Comparison of ENCODE assay signal across 9 cellular contexts in the genomic region with DNA sequence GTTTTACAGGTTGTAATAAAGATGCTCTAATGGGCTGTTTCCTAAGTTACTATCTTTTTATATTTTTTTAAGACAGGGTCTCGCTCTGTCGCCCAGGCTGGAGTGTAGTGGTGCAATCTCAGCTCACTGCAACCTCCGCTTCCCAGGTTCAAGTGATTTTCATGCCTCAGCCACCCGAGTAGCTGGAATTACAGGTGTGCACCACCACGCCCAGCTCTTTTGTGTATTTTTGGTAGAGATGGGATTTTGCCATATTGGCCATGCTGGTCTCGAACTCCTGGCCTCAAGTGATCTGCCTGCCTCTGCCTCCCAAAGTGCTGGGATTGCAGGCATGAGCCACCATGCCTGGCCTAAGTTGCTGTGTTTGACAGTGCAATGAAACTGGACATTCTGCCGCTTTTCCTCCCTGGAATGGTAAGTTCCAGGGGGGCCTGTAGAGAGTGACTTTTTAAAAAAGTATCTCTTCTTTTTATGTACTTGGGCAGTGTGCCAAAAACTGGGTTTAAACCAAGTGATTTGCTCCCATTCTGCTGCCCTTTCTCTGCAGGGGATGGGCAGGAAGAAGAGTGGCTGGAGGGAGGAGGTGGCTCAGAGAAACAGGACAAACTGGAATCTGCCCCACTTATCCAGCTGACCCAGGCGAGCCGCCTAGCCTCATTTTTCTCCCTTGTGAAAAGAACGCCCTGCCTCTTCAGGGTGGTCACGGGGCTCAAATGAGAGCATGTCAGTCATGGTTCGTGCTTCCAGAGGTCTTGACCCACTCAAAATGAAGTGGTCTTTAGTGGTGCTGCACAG. TPM values are rescaled to one million over a fixed set of nuclear protein-coding genes. Genes with fewer than 3 reads are reported as not detected.
DNase-seq lines count a peak whose midpoint lies in the region; ATAC-seq and TF ChIP-seq lines count a peak whose summit lies in the region.
"Had no signal": no experiment of that assay in that cellular context is flagged by ENCODE, and none has a peak within 500 bp of the region (broad histone marks: within the 10 kb centered on the region; RNA-seq: fewer than 3 reads in every experiment).

No MANE protein-coding gene starts in this region.

- H3K27ac ChIP-seq in VCaP: peak overlapping the region; percentile 97
- peak overlapping the region in 3 of 4 donors; percentile 44 to 93 (median 92) for H3K27ac ChIP-seq in upper lobe of left lung

- no peaks in the 10 kb centered on the region for H3K9me3 ChIP-seq in upper lobe of left lung

- H3K36me3 ChIP-seq in upper lobe of left lung (peaks cover 0 to 24% (median 14%) of the 10 kb centered on the region in 4 donors), H7 (replicated peaks; ENCODE audit: control insufficient read depth, insufficient read depth, low read length) (peaks cover 9% of the 10 kb centered on the region)

- H3K4me3 ChIP-seq in upper lobe of left lung (peak overlapping the region in 2 of 4 donors; percentile 94), H7 (ENCODE audit: insufficient read depth, low read depth, low read length) (no peak overlapping the region)

- peaks cover 40% of the 10 kb centered on the region for H3K4me1 Mint-ChIP-seq in activated naive CD4-positive, alpha-beta T cell treated with anti-CD3 and anti-CD28 coated beads, Interleukin-2, amount 10 ng/mL, durations not matched to agents 7 days and 5 days
- peaks cover 13 to 19% of the 10 kb centered on the region in 2 donors for H3K4me1 Mint-ChIP-seq in immature natural killer cell

- ATAC-seq in upper lobe of left lung (ENCODE audit: low FRiP score in 2 of 2) (peak in 1 of 2 donors; percentile 83), GM19395 (IDR thresholded peaks at IDR 0.05; ENCODE audit: unreplicated experiment) (no peak)

- DNase-seq in activated naive CD4-positive, alpha-beta T cell treated with anti-CD3 and anti-CD28 coated beads, Interleukin-2, amount 10 ng/mL, durations not matched to agents 7 days and 5 days: no peak
- DNase-seq in activated naive CD4-positive, alpha-beta T cell treated with Interleukin-2 at 50 U/mL for 16 hours: no peak
- DNase-seq in immature natural killer cell: no peak
- peak in 1 of 2 donors; percentile 90 for DNase-seq in upper lobe of left lung
- DNase-seq in H7: no peak
- no peak for DNase-seq in GF-D8 (lab: John Stamatoyannopoulos, UW)
- DNase-seq: NCI-H1930 had no signal

- H3K9me3 Mint-ChIP-seq in activated naive CD4-positive, alpha-beta T cell treated with anti-CD3 and anti-CD28 coated beads, Interleukin-2, amount 10 ng/mL, durations not matched to agents 7 days and 5 days: no peaks in the 10 kb centered on the region
- H3K9me3 Mint-ChIP-seq in immature natural killer cell: no peaks in the 10 kb centered on the region

- H3K27ac Mint-ChIP-seq in activated naive CD4-positive, alpha-beta T cell treated with anti-CD3 and anti-CD28 coated beads, Interleukin-2, amount 10 ng/mL, durations not matched to agents 7 days and 5 days: peak overlapping the region; percentile 46
- peak overlapping the region in 1 of 6 donors; percentile 86 for H3K27ac Mint-ChIP-seq in immature natural killer cell

- H3K4me1 ChIP-seq in upper lobe of left lung: peaks cover 18 to 47% (median 35%) of the 10 kb centered on the region in 4 donors

- TF ChIP-seq EP300 in upper lobe of left lung (IDR thresholded peaks at IDR 0.05): peak in 1 of 4 donors; percentile 66

- TF ChIP-seq CTCF in VCaP (conservative IDR thresholded peaks at IDR 0.05): no peak
- TF ChIP-seq CTCF in upper lobe of left lung (IDR thresholded peaks at IDR 0.05): no peak

- no peaks in the 10 kb centered on the region for H3K27me3 ChIP-seq in upper lobe of left lung
- peaks cover 5% of the 10 kb centered on the region for H3K27me3 ChIP-seq in H7 (ENCODE audit: control insufficient read depth, insufficient read depth, low read length)

- H3K4me3 Mint-ChIP-seq in activated naive CD4-positive, alpha-beta T cell treated with anti-CD3 and anti-CD28 coated beads, Interleukin-2, amount 10 ng/mL, durations not matched to agents 7 days and 5 days: peak overlapping the region; percentile 75
- peak overlapping the region; percentile 85 to 89 (median 87) for H3K4me3 Mint-ChIP-seq in immature natural killer cell

- CTCF ChIA-PET in activated naive CD4-positive, alpha-beta T cell treated with anti-CD3 and anti-CD28 coated beads, Interleukin-2, amount 10 ng/mL, durations not matched to agents 7 days and 5 days (lab: Charles Lee): no interaction called here

- 71 to 74% methylated on average over 11 to 12 of the region's 12 CpGs for WGBS in upper lobe of left lung, 2 donors

- peaks cover 51% of the 10 kb centered on the region for H3K36me3 Mint-ChIP-seq in activated naive CD4-positive, alpha-beta T cell treated with anti-CD3 and anti-CD28 coated beads, Interleukin-2, amount 10 ng/mL, durations not matched to agents 7 days and 5 days
- H3K36me3 Mint-ChIP-seq in immature natural killer cell: peaks cover 25 to 28% (median 27%) of the 10 kb centered on the region in 3 donors

- H3K27me3 Mint-ChIP-seq in activated naive CD4-positive, alpha-beta T cell treated with anti-CD3 and anti-CD28 coated beads, Interleukin-2, amount 10 ng/mL, durations not matched to agents 7 days and 5 days: peaks cover 9% of the 10 kb centered on the region
- peaks cover 2 to 6% (median 2%) of the 10 kb centered on the region in 3 donors for H3K27me3 Mint-ChIP-seq in immature natural killer cell (ENCODE audit: low read depth in 3 of 3)

- TF ChIP-seq POLR2A in upper lobe of left lung (IDR thresholded peaks at IDR 0.05): no peak

RNA-seq across cellular contexts. Expression of a gene that starts 2.3 kb away (rescaled TPM):
- 1 to 10 TPM in 2 of 3 donors, under 1 TPM in 1; 0.09 to 6.3 (median 3.0) TPM for polyA plus RNA-seq in immature natural killer cell
- 10 to 100 TPM; 20.8 to 70.2 (median 36.8) TPM for total RNA-seq in upper lobe of left lung
- 5.7 and 8.2 TPM in 2 replicates for total RNA-seq in H7 (2014; rRNA removed; shearing (Covaris generic))

RNA-seq across cellular contexts. Expression of a gene that starts 19.9 kb away (rescaled TPM):
- under 1 TPM in 1 of 3 donors, not detected in 2; 0.37 TPM for polyA plus RNA-seq in immature natural killer cell
- total RNA-seq in upper lobe of left lung: 10 to 100 TPM in 5 of 6 donors, under 1 TPM in 1; 0.46 to 68.4 (median 13.4) TPM
- total RNA-seq in H7 (2014; rRNA removed; shearing (Covaris generic)): 0.15 TPM in 1 of 2 replicates, not detected in the other
